In the genomic region with DNA sequence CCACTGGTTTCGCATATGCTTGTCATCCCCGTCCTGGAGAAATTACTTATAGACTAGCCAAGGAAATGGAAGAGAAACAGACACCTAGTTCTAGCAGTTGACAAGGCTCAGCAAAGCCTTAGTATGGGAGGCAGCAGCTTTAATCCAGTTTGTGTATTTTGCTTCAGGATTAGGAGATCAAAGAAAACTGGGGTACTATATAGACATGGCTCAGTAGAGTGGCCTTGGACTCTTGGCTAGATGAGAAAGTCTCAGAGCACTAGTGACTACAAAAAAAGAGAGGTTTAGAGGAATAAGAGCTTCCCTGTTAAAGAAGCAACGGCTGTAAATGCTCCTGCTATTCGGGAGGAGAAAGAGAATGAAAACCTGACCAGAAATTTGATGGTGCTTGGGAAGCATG, we compare ENCODE assay signal across 15 cellular contexts.
DNase-seq lines count a peak whose midpoint lies in the region; ATAC-seq lines count a peak whose summit lies in the region.
"Had no signal": no experiment of that assay in that cellular context is flagged by ENCODE, and none has a peak within 500 bp of the region (broad histone marks: within the 10 kb centered on the region; RNA-seq: fewer than 3 reads in every experiment).

No MANE protein-coding gene starts in this region.

- ATAC-seq in GM18502 (IDR thresholded peaks at IDR 0.05; ENCODE audit: poor library complexity, unreplicated experiment) (no peak), HG02763 (IDR thresholded peaks at IDR 0.05; ENCODE audit: unreplicated experiment) (no peak)
- ATAC-seq: A549 had no signal

- H3K27ac ChIP-seq in angular gyrus (ENCODE audit: low read depth, low read length) (peak overlapping the region; percentile 82), cingulate gyrus (ENCODE audit: low read depth, low read length) (peak overlapping the region; percentile 76), temporal lobe (ENCODE audit: low read depth, low read length) (peak overlapping the region; percentile 61)
- H3K27ac ChIP-seq: A549, BLaER1 had no signal

- DNase-seq in medulla oblongata (ENCODE audit: extremely low spot score), result peak; percentile 38
- no peak for DNase-seq in NK-92 treated with Interleukin-12 subunit alpha and Interleukin-12 subunit beta, amount 100 ng/mL, for 24 hours (lab: John Stamatoyannopoulos, UW)
- DNase-seq: Caco-2; CD8-positive, alpha-beta memory T cell; DND-41; GDM1; HCEC 1CT; IMR-90 had no signal
